Comparison of ENCODE assay signal across 23 cellular contexts in the genomic region with DNA sequence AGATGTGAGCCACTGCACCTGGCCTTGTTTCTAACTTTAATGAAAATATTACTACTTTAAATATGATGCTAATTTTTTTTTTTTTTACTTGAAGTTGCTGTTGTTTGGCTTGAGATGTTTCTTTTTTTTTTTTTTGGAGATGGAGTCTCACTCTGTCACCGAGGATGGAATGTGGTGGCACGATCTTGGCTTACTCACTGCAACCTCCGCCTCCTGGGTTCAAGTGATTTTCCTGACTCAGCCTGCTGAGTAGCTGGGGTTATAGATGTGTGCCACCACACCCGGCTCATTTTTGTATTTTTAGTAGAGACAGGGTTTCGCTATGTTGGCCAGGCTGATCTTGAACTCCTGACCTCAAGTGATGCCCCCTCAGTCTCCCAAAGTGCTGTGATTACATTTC. TPM values are rescaled to one million over a fixed set of nuclear protein-coding genes. Genes with fewer than 3 reads are reported as not detected.
A peak's percentile ranks its signal among the peaks of the same experiment; 100 is the strongest.
DNase-seq lines count a peak whose midpoint lies in the region; ATAC-seq and TF ChIP-seq lines count a peak whose summit lies in the region.
"Had no signal": no experiment of that assay in that cellular context is flagged by ENCODE, and none has a peak within 500 bp of the region (broad histone marks: within the 10 kb centered on the region; RNA-seq: fewer than 3 reads in every experiment).

No MANE protein-coding gene starts in this region.

- no peak for TF ChIP-seq CTCF in BJ (IDR thresholded peaks at IDR 0.05; ENCODE audit: insufficient read depth, low read depth, low read length)
- TF ChIP-seq CTCF in HFFc6 (IDR thresholded peaks at IDR 0.05), result no peak
- no peak for TF ChIP-seq CTCF in choroid plexus epithelial cell (conservative IDR thresholded peaks at IDR 0.05; ENCODE audit: low read depth, low read length)
- no peak for TF ChIP-seq CTCF in right atrium auricular region (IDR thresholded peaks at IDR 0.05)

- no peaks in the 10 kb centered on the region for H3K4me1 ChIP-seq in right atrium auricular region

- no peaks in the 10 kb centered on the region for H3K27me3 ChIP-seq in BJ (ENCODE audit: control insufficient read depth, insufficient read depth, low read length)
- no peaks in the 10 kb centered on the region for H3K27me3 ChIP-seq in right atrium auricular region
- H3K27me3 ChIP-seq: heart left ventricle had no signal

- H3K4me1 Mint-ChIP-seq in HFFc6 (ENCODE audit: low read depth), result peaks cover 73% of the 10 kb centered on the region

- H3K4me3 ChIP-seq in BJ (ENCODE audit: low read depth, low read length), result no peak overlapping the region
- no peak overlapping the region for H3K4me3 ChIP-seq in choroid plexus epithelial cell (ENCODE audit: low read depth, low read length)
- no peak overlapping the region for H3K4me3 ChIP-seq in right atrium auricular region
- H3K4me3 ChIP-seq: A549, heart left ventricle had no signal

- DNase-seq in BJ (ENCODE audit: low read depth), result peak; percentile 30
- peak; percentile 77 for DNase-seq in HFFc6
- peak; percentile 28 for DNase-seq in choroid plexus epithelial cell (ENCODE audit: low read depth)
- DNase-seq in kidney tubule cell (ENCODE audit: low spot score), result peak; percentile 50
- DNase-seq in right atrium auricular region (ENCODE audit: low spot score), result no peak
- DNase-seq in NCI-H2081 treated with DMSO at 0.1 percent for 48 hours (lab: John Stamatoyannopoulos, UW), result no peak
- no peak for DNase-seq in NCI-H2029 (lab: John Stamatoyannopoulos, UW)
- DNase-seq: activated CD4-positive, alpha-beta T cell treated with anti-CD3 and anti-CD28 coated beads, Interleukin-2, amount 50 U/mL, for 1 hour; DMS 273 treated with DMSO at 0.1 percent for 48 hours; effector CD8-positive, alpha-beta T cell; GDM1; heart left ventricle; natural killer cell; NCI-H1105 treated with DMSO at 0.1 percent for 48 hours; WERI-Rb-1 had no signal

- H3K36me3 ChIP-seq in BJ (ENCODE audit: control insufficient read depth, insufficient read depth, low read length) (peaks cover 5% of the 10 kb centered on the region; the same call in 1 of the 2 replicates), right atrium auricular region (peaks cover 14% of the 10 kb centered on the region)

- H3K27ac Mint-ChIP-seq in HFFc6, result peak overlapping the region; percentile 98
- H3K27ac Mint-ChIP-seq: activated naive CD4-positive, alpha-beta T cell treated with anti-CD3 and anti-CD28 coated beads, Interleukin-2, amount 50 U/mL, for 24 hours; activated T-helper 1 cell treated with anti-CD3 and anti-CD28 coated beads, Interleukin-12 subunit alpha, Interleukin-12 subunit beta, Interleukin-2, Interleukin-4 antibody, amounts not matched to agents 30 ng/mL and 10 ng/mL and 1 ng/mL, durations not matched to agents 14 hours and 24 hours and 36 hours; natural killer cell had no signal

- ATAC-seq in HG03097 (IDR thresholded peaks at IDR 0.05; ENCODE audit: low FRiP score, unreplicated experiment), result no peak
- ATAC-seq: A549, heart left ventricle, left lobe of liver, natural killer cell had no signal

- no peak overlapping the region for H3K27ac ChIP-seq in right atrium auricular region
- H3K27ac ChIP-seq: A549, C4-2B, heart left ventricle, WERI-Rb-1 had no signal

- POLR2A ChIA-PET in BJ (lab: Charles Lee), result interaction anchor here (0.7 kb wide), 1 partner anchor 10 kb away, joined by 5 read pairs; no protein-coding TSS in a partner anchor

- H3K9me3 Mint-ChIP-seq in HFFc6, result peaks cover 4% of the 10 kb centered on the region
- H3K9me3 Mint-ChIP-seq: activated naive CD4-positive, alpha-beta T cell treated with anti-CD3 and anti-CD28 coated beads, Interleukin-2, amount 50 U/mL, for 24 hours; activated T-helper 1 cell treated with anti-CD3 and anti-CD28 coated beads, Interleukin-12 subunit alpha, Interleukin-12 subunit beta, Interleukin-2, Interleukin-4 antibody, amounts not matched to agents 30 ng/mL and 10 ng/mL and 1 ng/mL, durations not matched to agents 14 hours and 24 hours and 36 hours; natural killer cell had no signal

- no peaks in the 10 kb centered on the region for H3K9me3 ChIP-seq in right atrium auricular region
- H3K9me3 ChIP-seq: heart left ventricle had no signal

- H3K27me3 Mint-ChIP-seq in HFFc6 (ENCODE audit: insufficient read depth), result peaks cover 3% of the 10 kb centered on the region
- H3K27me3 Mint-ChIP-seq: activated naive CD4-positive, alpha-beta T cell treated with anti-CD3 and anti-CD28 coated beads, Interleukin-2, amount 50 U/mL, for 24 hours had no signal

- CTCF ChIA-PET in BJ (lab: Yijun Ruan, JAX), result interaction anchor here (1.0 to 1.3 kb wide), 3 partner anchors 10 to 44 kb away, joined by 3 read pairs; no protein-coding TSS in a partner anchor

- peak overlapping the region; percentile 85 for H3K4me3 Mint-ChIP-seq in HFFc6
- H3K4me3 Mint-ChIP-seq: activated naive CD4-positive, alpha-beta T cell treated with anti-CD3 and anti-CD28 coated beads, Interleukin-2, amount 50 U/mL, for 24 hours; activated T-helper 1 cell treated with anti-CD3 and anti-CD28 coated beads, Interleukin-12 subunit alpha, Interleukin-12 subunit beta, Interleukin-2, Interleukin-4 antibody, amounts not matched to agents 30 ng/mL and 10 ng/mL and 1 ng/mL, durations not matched to agents 14 hours and 24 hours and 36 hours; natural killer cell had no signal

- peaks cover 47% of the 10 kb centered on the region for H3K36me3 Mint-ChIP-seq in HFFc6 (ENCODE audit: low read depth)

RNA-seq across cellular contexts. Expression of gene IGSF6, which starts 23.6 kb away (rescaled TPM):
- polyA plus RNA-seq in BJ (2011; rRNA removed), result not detected in 2 replicates
- not detected in 2 replicates for polyA minus RNA-seq in BJ (2011; rRNA and poly(A)+ RNA removed)
- total RNA-seq in HFFc6 (2021; fragmentation: NEBNext Ultra II Directional; extraction: Animal tissue kit (Norgen Biotek cat#: 25700)), result not detected
- total RNA-seq in right atrium auricular region, result 1 to 10 TPM in 1 of 2 donors, under 1 TPM in 1; 0.67 to 1.6 TPM
- total RNA-seq: activated T-helper 1 cell treated with anti-CD3 and anti-CD28 coated beads, Interleukin-12 subunit alpha, Interleukin-12 subunit beta, Interleukin-2, Interleukin-4 antibody, amounts not matched to agents 30 ng/mL and 10 ng/mL and 1 ng/mL, durations not matched to agents 14 hours and 24 hours and 36 hours; NCI-H460; SK-MEL-5 had no signal
- polyA plus RNA-seq: A549 had no signal

RNA-seq across cellular contexts. Expression of gene METTL9, which starts 29.4 kb away (rescaled TPM):
- polyA plus RNA-seq in BJ (2011; rRNA removed), result 46.3 and 106 TPM in 2 replicates
- 15.2 and 16.6 TPM in 2 replicates for polyA minus RNA-seq in BJ (2011; rRNA and poly(A)+ RNA removed)
- total RNA-seq in HFFc6 (2021; fragmentation: NEBNext Ultra II Directional; extraction: Animal tissue kit (Norgen Biotek cat#: 25700)), result 100 to 1,000 TPM; 147 to 176 (median 151) TPM
- 10 to 100 TPM; 58.6 to 62.6 TPM for total RNA-seq in right atrium auricular region

RNA-seq across cellular contexts. Expression of gene OTOA, which starts 35.0 kb away (rescaled TPM):
- polyA plus RNA-seq in BJ (2011; rRNA removed), result 0.04 TPM in 1 of 2 replicates, not detected in the other
- 0.05 TPM in 1 of 2 replicates, not detected in the other for polyA minus RNA-seq in BJ (2011; rRNA and poly(A)+ RNA removed)
- not detected for total RNA-seq in HFFc6 (2021; fragmentation: NEBNext Ultra II Directional; extraction: Animal tissue kit (Norgen Biotek cat#: 25700))
- total RNA-seq in right atrium auricular region, result not detected
- total RNA-seq: activated T-helper 1 cell treated with anti-CD3 and anti-CD28 coated beads, Interleukin-12 subunit alpha, Interleukin-12 subunit beta, Interleukin-2, Interleukin-4 antibody, amounts not matched to agents 30 ng/mL and 10 ng/mL and 1 ng/mL, durations not matched to agents 14 hours and 24 hours and 36 hours; NCI-H460; SK-MEL-5 had no signal

Comparison
In these comparisons a context has a peak if more than half of its experiments do, and no peak if none do; other contexts are left out.
1. DNase-seq: peak in BJ (single experiment), HFFc6 (single experiment), choroid plexus epithelial cell (single experiment) and kidney tubule cell (single experiment); none in right atrium auricular region (single experiment), NCI-H2081 treated with DMSO at 0.1 percent for 48 hours (single experiment) and NCI-H2029 (single experiment).